ENCODE assay signal across 18 cellular contexts in the genomic region with DNA sequence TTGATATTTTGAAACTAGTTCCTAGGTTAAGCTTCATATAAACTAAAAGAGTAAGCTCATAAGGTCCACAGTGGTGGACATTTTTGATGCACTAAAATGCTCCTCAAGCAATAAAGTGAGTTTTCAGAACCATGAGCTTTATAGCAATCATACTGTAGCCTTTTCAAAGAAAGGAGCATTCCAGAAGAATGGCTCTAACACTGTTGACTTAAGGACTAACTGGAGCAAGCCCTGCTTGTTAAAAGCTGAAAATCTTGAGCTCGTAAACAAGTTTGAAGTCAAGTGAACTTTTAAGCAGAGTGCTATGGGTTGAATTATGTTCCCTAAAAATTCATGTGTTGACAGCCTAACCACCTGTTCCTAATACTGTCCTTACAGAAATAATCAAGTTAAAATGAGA. TPM values are rescaled to one million over a fixed set of nuclear protein-coding genes. Genes with fewer than 3 reads are reported as not detected.
DNase-seq lines count a peak whose midpoint lies in the region; ATAC-seq and TF ChIP-seq lines count a peak whose summit lies in the region.
"Had no signal": no experiment of that assay in that cellular context is flagged by ENCODE, and none has a peak within 500 bp of the region (broad histone marks: within the 10 kb centered on the region; RNA-seq: fewer than 3 reads in every experiment).

No MANE protein-coding gene starts in this region.

- no peak overlapping the region for H3K4me3 ChIP-seq in PC-3 (ENCODE audit: low read length)
- H3K4me3 ChIP-seq: ascending aorta had no signal

- H3K9me3 ChIP-seq in PC-3 (ENCODE audit: low read length): no peaks in the 10 kb centered on the region
- H3K9me3 ChIP-seq: ascending aorta, Caco-2 had no signal

- no peaks in the 10 kb centered on the region for H3K27me3 ChIP-seq in PC-3 (ENCODE audit: low read length)
- H3K27me3 ChIP-seq: ascending aorta had no signal

- POLR2A ChIA-PET in PC-3 (lab: Charles Lee; ENCODE audit: unreplicated experiment): no interaction called here
- POLR2A ChIA-PET in RWPE1 (lab: Yijun Ruan, JAX; ENCODE audit: low non-redundant PET): no interaction called here

- H3K4me1 Mint-ChIP-seq in activated T-cell treated with anti-CD3 and anti-CD28 coated beads, Interleukin-2, amount 50 U/mL, for 24 hours (ENCODE audit: low read depth): no peaks in the 10 kb centered on the region
- H3K4me1 Mint-ChIP-seq: natural killer cell had no signal

- H3K9me2 ChIP-seq in PC-3 (replicated peaks; ENCODE audit: low read length): no peaks in the 10 kb centered on the region

- BruUV-seq in PC-3 (replicated peaks; lab: Mats Ljungman, UMichigan): no TSS peak

- intact Hi-C loops in PC-3 (cut with micrococcal nuclease): no loop called here

- H3K27ac Mint-ChIP-seq in activated T-cell treated with anti-CD3 and anti-CD28 coated beads, Interleukin-2, amount 50 U/mL, for 24 hours: no peak overlapping the region
- H3K27ac Mint-ChIP-seq: effector memory CD8-positive, alpha-beta T cell; natural killer cell had no signal

- DNase-seq in PC-3 (peak; percentile 24), AG08395 (ENCODE audit: low spot score) (no peak), RWPE1 (ENCODE audit: low spot score) (no peak), GM19238 (ENCODE audit: insufficient read length, low spot score) (no peak)
- no peak for DNase-seq in activated T-cell treated with anti-CD3 and anti-CD28 coated beads, Interleukin-2, amount 50 U/mL, for 24 hours
- DNase-seq: activated CD4-positive, alpha-beta T cell treated with anti-CD3 and anti-CD28 coated beads, Interleukin-2, amount 50 U/mL, for 1 hour; activated naive CD4-positive, alpha-beta T cell treated with Interleukin-2 at 50 U/mL for 16 hours; Caco-2; effector memory CD8-positive, alpha-beta T cell; HCEC 1CT; mammary epithelial cell; natural killer cell; NCI-H187 treated with DMSO at 0.1 percent for 48 hours; stimulated activated CD4-positive, alpha-beta T cell treated with anti-CD3 and anti-CD28 coated beads, Interleukin-2, amount 100 ng/mL, for 48 hours had no signal

- H4K20me1 ChIP-seq in PC-3 (ENCODE audit: low read length): no peaks in the 10 kb centered on the region

- H3K9ac ChIP-seq in PC-3 (ENCODE audit: low read length): no peak overlapping the region

- H3F3A ChIP-seq in PC-3 (ENCODE audit: low read length, unreplicated experiment): no peaks in the 10 kb centered on the region

- H3K9me3 Mint-ChIP-seq in activated T-cell treated with anti-CD3 and anti-CD28 coated beads, Interleukin-2, amount 50 U/mL, for 24 hours: no peaks in the 10 kb centered on the region

- H3K36me3 ChIP-seq in PC-3 (ENCODE audit: low read depth, low read length): no peaks in the 10 kb centered on the region
- H3K36me3 ChIP-seq: ascending aorta had no signal

- no peak overlapping the region for H3K4me2 ChIP-seq in PC-3 (ENCODE audit: low read length)

- H3K27me3 Mint-ChIP-seq in activated T-cell treated with anti-CD3 and anti-CD28 coated beads, Interleukin-2, amount 50 U/mL, for 24 hours: peaks cover 4% of the 10 kb centered on the region

- no peak overlapping the region for H3K4me3 Mint-ChIP-seq in activated T-cell treated with anti-CD3 and anti-CD28 coated beads, Interleukin-2, amount 50 U/mL, for 24 hours
- H3K4me3 Mint-ChIP-seq: effector memory CD8-positive, alpha-beta T cell; natural killer cell had no signal

- ATAC-seq in GM19324 (IDR thresholded peaks at IDR 0.05; ENCODE audit: low FRiP score, unreplicated experiment) (peak; percentile 2), HG02759 (IDR thresholded peaks at IDR 0.05; ENCODE audit: unreplicated experiment) (peak; percentile 10), PC-3 (peak; percentile 51)
- ATAC-seq: effector memory CD8-positive, alpha-beta T cell; natural killer cell; Right ventricle myocardium inferior had no signal

- H3K4me1 ChIP-seq in PC-3 (ENCODE audit: insufficient read depth, low read length): no peaks in the 10 kb centered on the region
- H3K4me1 ChIP-seq: ascending aorta had no signal

- no peak overlapping the region for H2AFZ ChIP-seq in PC-3 (ENCODE audit: low read length)

- H3K79me2 ChIP-seq in PC-3 (ENCODE audit: low read length): no peaks in the 10 kb centered on the region

- CTCF ChIA-PET in PC-3 (lab: Charles Lee): no interaction called here
- CTCF ChIA-PET in RWPE1 (lab: Yijun Ruan, JAX): no interaction called here

- TF ChIP-seq CTCF in PC-3 (conservative IDR thresholded peaks at IDR 0.05; ENCODE audit: low read depth, low read length): no peak
- TF ChIP-seq CTCF in RWPE1 (conservative IDR thresholded peaks at IDR 0.05; ENCODE audit: low read depth): no peak

- H3K36me3 Mint-ChIP-seq in activated T-cell treated with anti-CD3 and anti-CD28 coated beads, Interleukin-2, amount 50 U/mL, for 24 hours (ENCODE audit: low read depth): no peaks in the 10 kb centered on the region
- H3K36me3 Mint-ChIP-seq: natural killer cell had no signal

- H3K27ac ChIP-seq in PC-3 (ENCODE audit: low read length) (no peak overlapping the region), RWPE1 (no peak overlapping the region)
- H3K27ac ChIP-seq: ascending aorta had no signal

RNA-seq across cellular contexts. Expression of a gene that starts 38.0 kb away (rescaled TPM):
- total RNA-seq in PC-3 (2014; rRNA removed): 1.1 and 2.3 TPM in 2 replicates
